ENCODE assay signal across 2 cellular contexts in the genomic region with DNA sequence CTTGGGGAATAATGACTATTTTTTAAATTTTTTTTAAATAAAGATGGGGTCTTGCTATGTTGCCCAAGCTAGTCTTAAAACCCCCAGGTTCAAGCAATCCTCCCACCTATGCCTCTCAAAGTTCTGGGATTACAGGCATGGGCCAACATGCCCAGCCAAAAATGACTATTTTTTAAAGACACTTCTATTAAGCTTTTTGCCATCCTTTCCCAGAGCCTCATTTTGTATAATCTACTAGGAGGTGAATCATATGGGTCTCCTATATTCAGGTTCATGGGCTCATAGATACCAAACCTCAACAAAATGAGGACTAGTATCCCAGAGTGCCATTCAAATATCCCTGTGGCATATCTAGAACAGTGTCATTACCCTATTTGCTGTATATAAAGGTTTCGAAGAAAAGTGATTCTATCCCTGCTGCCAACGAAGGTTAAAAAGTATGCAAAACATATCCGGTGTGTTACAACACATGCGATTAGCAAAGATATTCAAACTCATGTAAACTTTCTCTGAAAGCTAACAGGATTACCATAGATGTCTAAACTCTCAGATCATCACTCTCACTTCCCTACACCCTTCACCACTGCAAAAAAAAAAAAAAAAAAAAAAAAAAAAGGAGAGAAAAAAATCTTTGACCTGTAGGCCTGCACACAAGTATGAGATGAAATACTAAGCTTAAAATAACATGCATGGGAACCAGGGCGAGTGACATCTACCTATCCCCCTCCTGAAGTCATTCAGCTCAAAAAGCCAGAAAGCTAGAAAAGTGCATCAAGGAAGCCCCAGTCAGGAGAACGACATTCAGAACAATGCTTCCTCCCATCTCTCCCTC.
TF ChIP-seq lines count a peak whose summit lies in the region.

No MANE protein-coding gene starts in this region.

TF ChIP-seq in liver, 16 proteins besides CTCF, POLR2A, EP300 and RAD21:
- TF ChIP-seq GABPA (IDR thresholded peaks at IDR 0.05 in 1 of 2, conservative IDR thresholded peaks at IDR 0.05 in 1 of 2) (no peak), RXRA (IDR thresholded peaks at IDR 0.05) (no peak), REST (IDR thresholded peaks at IDR 0.05) (no peak), NR2F2 (IDR thresholded peaks at IDR 0.05) (no peak), SP1 (IDR thresholded peaks at IDR 0.05) (no peak), FOXA1 (IDR thresholded peaks at IDR 0.05) (no peak), JUND (IDR thresholded peaks at IDR 0.05) (no peak)
TF ChIP-seq in liver: peak in this region for 0.

TF ChIP-seq in HepG2, 621 proteins besides CTCF, POLR2A, EP300 and RAD21:
- TF ChIP-seq SPEN (CRISPR knock-in tag; IDR thresholded peaks at IDR 0.05; ENCODE audit: low read depth): no peak
- no peak for TF ChIP-seq ZNF83 (CRISPR knock-in tag; IDR thresholded peaks at IDR 0.05; ENCODE audit: borderline replicate concordance)
- no peak for TF ChIP-seq SYNCRIP (IDR thresholded peaks at IDR 0.05; ENCODE audit: insufficient read depth, low read depth, low read length)
- TF ChIP-seq ZNF10 (CRISPR knock-in tag; IDR thresholded peaks at IDR 0.05; ENCODE audit: borderline replicate concordance, low read depth): no peak
- TF ChIP-seq, protein P1, sequence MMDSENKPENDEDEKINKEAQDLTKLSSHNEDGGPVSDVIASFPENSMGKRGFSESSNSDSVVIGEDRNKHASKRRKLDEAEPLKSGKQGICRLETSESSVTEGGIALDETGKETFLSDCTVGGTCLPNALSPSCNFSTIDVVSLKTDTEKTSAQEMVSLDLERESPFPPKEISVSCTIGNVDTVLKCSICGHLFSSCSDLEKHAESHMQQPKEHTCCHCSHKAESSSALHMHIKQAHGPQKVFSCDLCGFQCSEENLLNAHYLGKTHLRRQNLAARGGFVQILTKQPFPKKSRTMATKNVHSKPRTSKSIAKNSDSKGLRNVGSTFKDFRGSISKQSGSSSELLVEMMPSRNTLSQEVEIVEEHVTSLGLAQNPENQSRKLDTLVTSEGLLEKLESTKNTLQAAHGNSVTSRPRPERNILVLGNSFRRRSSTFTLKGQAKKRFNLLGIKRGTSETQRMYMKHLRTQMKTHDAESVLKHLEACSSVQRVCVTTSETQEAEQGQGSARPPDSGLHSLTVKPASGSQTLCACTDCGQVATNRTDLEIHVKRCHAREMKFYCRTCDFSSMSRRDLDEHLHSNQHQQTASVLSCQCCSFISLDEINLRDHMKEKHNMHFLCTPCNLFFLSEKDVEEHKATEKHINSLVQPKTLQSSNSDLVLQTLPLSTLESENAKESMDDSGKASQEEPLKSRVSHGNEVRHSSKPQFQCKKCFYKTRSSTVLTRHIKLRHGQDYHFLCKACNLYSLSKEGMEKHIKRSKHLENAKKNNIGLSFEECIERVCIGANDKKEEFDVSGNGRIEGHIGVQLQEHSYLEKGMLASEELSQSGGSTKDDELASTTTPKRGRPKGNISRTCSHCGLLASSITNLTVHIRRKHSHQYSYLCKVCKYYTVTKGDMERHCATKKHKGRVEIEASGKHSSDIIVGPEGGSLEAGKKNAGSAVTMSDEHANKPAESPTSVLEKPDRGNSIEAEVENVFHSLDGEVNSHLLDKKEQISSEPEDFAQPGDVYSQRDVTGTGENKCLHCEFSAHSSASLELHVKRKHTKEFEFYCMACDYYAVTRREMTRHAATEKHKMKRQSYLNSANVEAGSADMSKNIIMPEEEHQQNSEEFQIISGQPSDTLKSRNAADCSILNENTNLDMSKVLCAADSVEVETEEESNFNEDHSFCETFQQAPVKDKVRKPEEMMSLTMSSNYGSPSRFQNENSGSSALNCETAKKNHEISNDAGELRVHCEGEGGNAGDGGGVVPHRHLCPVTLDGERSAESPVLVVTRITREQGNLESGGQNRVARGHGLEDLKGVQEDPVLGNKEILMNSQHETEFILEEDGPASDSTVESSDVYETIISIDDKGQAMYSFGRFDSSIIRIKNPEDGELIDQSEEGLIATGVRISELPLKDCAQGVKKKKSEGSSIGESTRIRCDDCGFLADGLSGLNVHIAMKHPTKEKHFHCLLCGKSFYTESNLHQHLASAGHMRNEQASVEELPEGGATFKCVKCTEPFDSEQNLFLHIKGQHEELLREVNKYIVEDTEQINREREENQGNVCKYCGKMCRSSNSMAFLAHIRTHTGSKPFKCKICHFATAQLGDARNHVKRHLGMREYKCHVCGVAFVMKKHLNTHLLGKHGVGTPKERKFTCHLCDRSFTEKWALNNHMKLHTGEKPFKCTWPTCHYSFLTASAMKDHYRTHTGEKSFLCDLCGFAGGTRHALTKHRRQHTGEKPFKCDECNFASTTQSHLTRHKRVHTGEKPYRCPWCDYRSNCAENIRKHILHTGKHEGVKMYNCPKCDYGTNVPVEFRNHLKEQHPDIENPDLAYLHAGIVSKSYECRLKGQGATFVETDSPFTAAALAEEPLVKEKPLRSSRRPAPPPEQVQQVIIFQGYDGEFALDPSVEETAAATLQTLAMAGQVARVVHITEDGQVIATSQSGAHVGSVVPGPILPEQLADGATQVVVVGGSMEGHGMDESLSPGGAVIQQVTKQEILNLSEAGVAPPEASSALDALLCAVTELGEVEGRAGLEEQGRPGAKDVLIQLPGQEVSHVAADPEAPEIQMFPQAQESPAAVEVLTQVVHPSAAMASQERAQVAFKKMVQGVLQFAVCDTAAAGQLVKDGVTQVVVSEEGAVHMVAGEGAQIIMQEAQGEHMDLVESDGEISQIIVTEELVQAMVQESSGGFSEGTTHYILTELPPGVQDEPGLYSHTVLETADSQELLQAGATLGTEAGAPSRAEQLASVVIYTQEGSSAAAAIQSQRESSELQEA (CRISPR knock-in tag; IDR thresholded peaks at IDR 0.05; ENCODE audit: not compliant biosample characterization): no peak
- TF ChIP-seq DNMT1 (CRISPR knock-in tag; IDR thresholded peaks at IDR 0.05): no peak
- TF ChIP-seq ZNF317 (CRISPR knock-in tag; IDR thresholded peaks at IDR 0.05): no peak
- TF ChIP-seq, protein P2, sequence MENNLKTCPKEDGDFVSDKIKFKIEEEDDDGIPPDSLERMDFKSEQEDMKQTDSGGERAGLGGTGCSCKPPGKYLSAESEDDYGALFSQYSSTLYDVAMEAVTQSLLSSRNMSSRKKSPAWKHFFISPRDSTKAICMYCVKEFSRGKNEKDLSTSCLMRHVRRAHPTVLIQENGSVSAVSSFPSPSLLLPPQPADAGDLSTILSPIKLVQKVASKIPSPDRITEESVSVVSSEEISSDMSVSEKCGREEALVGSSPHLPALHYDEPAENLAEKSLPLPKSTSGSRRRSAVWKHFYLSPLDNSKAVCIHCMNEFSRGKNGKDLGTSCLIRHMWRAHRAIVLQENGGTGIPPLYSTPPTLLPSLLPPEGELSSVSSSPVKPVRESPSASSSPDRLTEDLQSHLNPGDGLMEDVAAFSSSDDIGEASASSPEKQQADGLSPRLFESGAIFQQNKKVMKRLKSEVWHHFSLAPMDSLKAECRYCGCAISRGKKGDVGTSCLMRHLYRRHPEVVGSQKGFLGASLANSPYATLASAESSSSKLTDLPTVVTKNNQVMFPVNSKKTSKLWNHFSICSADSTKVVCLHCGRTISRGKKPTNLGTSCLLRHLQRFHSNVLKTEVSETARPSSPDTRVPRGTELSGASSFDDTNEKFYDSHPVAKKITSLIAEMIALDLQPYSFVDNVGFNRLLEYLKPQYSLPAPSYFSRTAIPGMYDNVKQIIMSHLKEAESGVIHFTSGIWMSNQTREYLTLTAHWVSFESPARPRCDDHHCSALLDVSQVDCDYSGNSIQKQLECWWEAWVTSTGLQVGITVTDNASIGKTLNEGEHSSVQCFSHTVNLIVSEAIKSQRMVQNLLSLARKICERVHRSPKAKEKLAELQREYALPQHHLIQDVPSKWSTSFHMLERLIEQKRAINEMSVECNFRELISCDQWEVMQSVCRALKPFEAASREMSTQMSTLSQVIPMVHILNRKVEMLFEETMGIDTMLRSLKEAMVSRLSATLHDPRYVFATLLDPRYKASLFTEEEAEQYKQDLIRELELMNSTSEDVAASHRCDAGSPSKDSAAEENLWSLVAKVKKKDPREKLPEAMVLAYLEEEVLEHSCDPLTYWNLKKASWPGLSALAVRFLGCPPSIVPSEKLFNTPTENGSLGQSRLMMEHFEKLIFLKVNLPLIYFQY (CRISPR knock-in tag; IDR thresholded peaks at IDR 0.05; ENCODE audit: borderline replicate concordance): no peak
- no peak for TF ChIP-seq ISX (CRISPR knock-in tag; conservative IDR thresholded peaks at IDR 0.05)
- TF ChIP-seq MYC (CRISPR knock-in tag; IDR thresholded peaks at IDR 0.05; ENCODE audit: borderline replicate concordance): no peak
- TF ChIP-seq FOXP1 (IDR thresholded peaks at IDR 0.05): no peak
- no peak for TF ChIP-seq FOXP1 (CRISPR knock-in tag; IDR thresholded peaks at IDR 0.05)
- no peak for TF ChIP-seq RAD51 (IDR thresholded peaks at IDR 0.05; ENCODE audit: borderline replicate concordance)
- TF ChIP-seq, protein P3, sequence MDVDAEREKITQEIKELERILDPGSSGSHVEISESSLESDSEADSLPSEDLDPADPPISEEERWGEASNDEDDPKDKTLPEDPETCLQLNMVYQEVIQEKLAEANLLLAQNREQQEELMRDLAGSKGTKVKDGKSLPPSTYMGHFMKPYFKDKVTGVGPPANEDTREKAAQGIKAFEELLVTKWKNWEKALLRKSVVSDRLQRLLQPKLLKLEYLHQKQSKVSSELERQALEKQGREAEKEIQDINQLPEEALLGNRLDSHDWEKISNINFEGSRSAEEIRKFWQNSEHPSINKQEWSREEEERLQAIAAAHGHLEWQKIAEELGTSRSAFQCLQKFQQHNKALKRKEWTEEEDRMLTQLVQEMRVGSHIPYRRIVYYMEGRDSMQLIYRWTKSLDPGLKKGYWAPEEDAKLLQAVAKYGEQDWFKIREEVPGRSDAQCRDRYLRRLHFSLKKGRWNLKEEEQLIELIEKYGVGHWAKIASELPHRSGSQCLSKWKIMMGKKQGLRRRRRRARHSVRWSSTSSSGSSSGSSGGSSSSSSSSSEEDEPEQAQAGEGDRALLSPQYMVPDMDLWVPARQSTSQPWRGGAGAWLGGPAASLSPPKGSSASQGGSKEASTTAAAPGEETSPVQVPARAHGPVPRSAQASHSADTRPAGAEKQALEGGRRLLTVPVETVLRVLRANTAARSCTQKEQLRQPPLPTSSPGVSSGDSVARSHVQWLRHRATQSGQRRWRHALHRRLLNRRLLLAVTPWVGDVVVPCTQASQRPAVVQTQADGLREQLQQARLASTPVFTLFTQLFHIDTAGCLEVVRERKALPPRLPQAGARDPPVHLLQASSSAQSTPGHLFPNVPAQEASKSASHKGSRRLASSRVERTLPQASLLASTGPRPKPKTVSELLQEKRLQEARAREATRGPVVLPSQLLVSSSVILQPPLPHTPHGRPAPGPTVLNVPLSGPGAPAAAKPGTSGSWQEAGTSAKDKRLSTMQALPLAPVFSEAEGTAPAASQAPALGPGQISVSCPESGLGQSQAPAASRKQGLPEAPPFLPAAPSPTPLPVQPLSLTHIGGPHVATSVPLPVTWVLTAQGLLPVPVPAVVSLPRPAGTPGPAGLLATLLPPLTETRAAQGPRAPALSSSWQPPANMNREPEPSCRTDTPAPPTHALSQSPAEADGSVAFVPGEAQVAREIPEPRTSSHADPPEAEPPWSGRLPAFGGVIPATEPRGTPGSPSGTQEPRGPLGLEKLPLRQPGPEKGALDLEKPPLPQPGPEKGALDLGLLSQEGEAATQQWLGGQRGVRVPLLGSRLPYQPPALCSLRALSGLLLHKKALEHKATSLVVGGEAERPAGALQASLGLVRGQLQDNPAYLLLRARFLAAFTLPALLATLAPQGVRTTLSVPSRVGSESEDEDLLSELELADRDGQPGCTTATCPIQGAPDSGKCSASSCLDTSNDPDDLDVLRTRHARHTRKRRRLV (CRISPR knock-in tag; IDR thresholded peaks at IDR 0.05): no peak
- TF ChIP-seq ZNF441 (CRISPR knock-in tag; IDR thresholded peaks at IDR 0.05; ENCODE audit: borderline replicate concordance): no peak
- no peak for TF ChIP-seq ZC3H4 (CRISPR knock-in tag; IDR thresholded peaks at IDR 0.05; ENCODE audit: borderline replicate concordance)
- TF ChIP-seq, protein P4, sequence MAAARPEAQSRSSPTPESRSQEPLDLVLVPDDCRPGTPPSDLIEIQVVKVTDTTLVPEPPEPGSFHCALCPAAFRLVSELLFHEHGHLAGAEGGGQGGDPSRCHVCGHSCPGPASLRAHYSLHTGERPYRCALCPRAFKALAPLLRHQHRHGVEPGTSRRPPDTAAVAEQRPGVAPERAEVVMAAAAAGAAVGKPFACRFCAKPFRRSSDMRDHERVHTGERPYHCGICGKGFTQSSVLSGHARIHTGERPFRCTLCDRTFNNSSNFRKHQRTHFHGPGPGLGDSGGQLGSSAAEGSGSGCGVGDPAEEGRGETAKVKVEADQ (CRISPR knock-in tag; IDR thresholded peaks at IDR 0.05; ENCODE audit: borderline replicate concordance): no peak
- no peak for TF ChIP-seq ZSCAN22 (CRISPR knock-in tag; IDR thresholded peaks at IDR 0.05)
TF ChIP-seq in HepG2: peak in this region for 0.
